9 cellular contexts compared by ENCODE assay signal in genomic region chr2:230582851-230583283, GRCh38.
DNase-seq lines count a peak whose midpoint lies in the region; ATAC-seq, FAIRE-seq and TF ChIP-seq lines count a peak whose summit lies in the region.
"Had no signal": no experiment of that assay in that cellular context is flagged by ENCODE, and none has a peak within 500 bp of the region (broad histone marks: within the 10 kb centered on the region; RNA-seq: fewer than 3 reads in every experiment).

No MANE protein-coding gene starts in this region.

- ATAC-seq in HG03469 (IDR thresholded peaks at IDR 0.05; ENCODE audit: unreplicated experiment) = peak; percentile 75

- DNase-seq in GM10266 (ENCODE audit: extremely low spot score) (peak; percentile 53), GM20000 (ENCODE audit: low spot score) (peak; percentile 49), bronchial epithelial cell (ENCODE audit: low read depth) (peak; percentile 17), glomerular visceral epithelial cell (ENCODE audit: extremely low spot score) (no peak), NCI-H82 treated with DMSO at 0.1 percent for 48 hours (lab: John Stamatoyannopoulos, UW; ENCODE audit: unreplicated experiment) (no peak), C1 segment of cervical spinal cord (lab: John Stamatoyannopoulos, UW) (no peak)
- no peak for DNase-seq in activated effector memory CD4-positive, alpha-beta T cell treated with Interleukin-2 at 50 U/mL for 16 hours
- DNase-seq: midbrain had no signal

- peak; percentile 7 for FAIRE-seq in bronchial epithelial cell (lab: Jason Lieb, UNC)

- TF ChIP-seq CTCF in GM10266 (IDR thresholded peaks at IDR 0.05; ENCODE audit: control insufficient read depth, insufficient read depth, low read depth, missing control alignments) (no peak), GM20000 (IDR thresholded peaks at IDR 0.05; ENCODE audit: extremely low read depth, missing control alignments) (no peak), bronchial epithelial cell (IDR thresholded peaks at IDR 0.05; ENCODE audit: insufficient read depth, low read length, severe bottlenecking) (no peak)

- no peak overlapping the region for H3K4me3 ChIP-seq in bronchial epithelial cell (ENCODE audit: low read depth, low read length)

- no peaks in the 10 kb centered on the region for H3K27me3 ChIP-seq in bronchial epithelial cell (ENCODE audit: control insufficient read depth, insufficient read depth, low read length)

- H3K36me3 ChIP-seq in bronchial epithelial cell (ENCODE audit: control insufficient read depth, insufficient read depth, low read length) = no peaks in the 10 kb centered on the region

Comparison
In these comparisons a context has a peak if more than half of its experiments do, and no peak if none do; other contexts are left out.
1. DNase-seq: peak in GM10266 (single experiment), GM20000 (single experiment) and bronchial epithelial cell (single experiment); none in activated effector memory CD4-positive, alpha-beta T cell treated with Interleukin-2 at 50 U/mL for 16 hours (single experiment), glomerular visceral epithelial cell (single experiment), NCI-H82 treated with DMSO at 0.1 percent for 48 hours (single experiment) and C1 segment of cervical spinal cord (0 of 14).